10 cellular contexts compared by ENCODE assay signal in genomic region chr1:22055463-22055862, GRCh38. TPM values are rescaled to one million over a fixed set of nuclear protein-coding genes. Genes with fewer than 3 reads are reported as not detected.
DNase-seq lines count a peak whose midpoint lies in the region; ATAC-seq and TF ChIP-seq lines count a peak whose summit lies in the region.
"Had no signal": no experiment of that assay in that cellular context is flagged by ENCODE, and none has a peak within 500 bp of the region (broad histone marks: within the 10 kb centered on the region; RNA-seq: fewer than 3 reads in every experiment).

No MANE protein-coding gene starts in this region.

- H3K36me3 Mint-ChIP-seq in Caco-2 (ENCODE audit: insufficient read depth, unreplicated experiment) = peaks cover 71% of the 10 kb centered on the region
- peaks cover 79% of the 10 kb centered on the region for H3K36me3 Mint-ChIP-seq in effector memory CD8-positive, alpha-beta T cell (ENCODE audit: insufficient read depth)

- no peak for ATAC-seq in effector memory CD8-positive, alpha-beta T cell (replicated peaks)
- ATAC-seq in GM19395 (IDR thresholded peaks at IDR 0.05; ENCODE audit: unreplicated experiment) (no peak), HG02981 (IDR thresholded peaks at IDR 0.05; ENCODE audit: unreplicated experiment) (no peak), HG03565 (IDR thresholded peaks at IDR 0.05; ENCODE audit: unreplicated experiment) (no peak)

- H3K9me3 ChIP-seq in Caco-2 (no peaks in the 10 kb centered on the region), osteoblast (ENCODE audit: low read depth, low read length) (no peaks in the 10 kb centered on the region)

- peaks cover 70% of the 10 kb centered on the region for H4K20me1 ChIP-seq in osteoblast (ENCODE audit: insufficient read depth, low read length)

- CTCF ChIA-PET in Caco-2 (lab: Charles Lee) = interaction anchor here (0.6 kb wide), 1 partner anchor 377 kb away, joined by 4 read pairs; no protein-coding TSS in a partner anchor

- peak overlapping the region; percentile 43 for H3K4me2 ChIP-seq in osteoblast (ENCODE audit: insufficient read depth, low read length)

- no peak for TF ChIP-seq POLR2A in NB4 (IDR thresholded peaks at IDR 0.05; ENCODE audit: extremely low read depth, insufficient read length)

- no peaks in the 10 kb centered on the region for H3K27me3 ChIP-seq in Caco-2 (replicated peaks; ENCODE audit: control insufficient read depth, insufficient read depth, low read length)
- H3K27me3 ChIP-seq in osteoblast (ENCODE audit: insufficient read depth, low read length) = no peaks in the 10 kb centered on the region

- H3K27me3 Mint-ChIP-seq in Caco-2 (ENCODE audit: insufficient read depth, unreplicated experiment) = no peaks in the 10 kb centered on the region
- H3K27me3 Mint-ChIP-seq in effector memory CD8-positive, alpha-beta T cell = no peaks in the 10 kb centered on the region

- H2AFZ ChIP-seq in osteoblast (ENCODE audit: low read length) = no peak overlapping the region

- TF ChIP-seq CTCF in Caco-2 (IDR thresholded peaks at IDR 0.05; ENCODE audit: insufficient read depth in 1 of 2, low read depth in 1 of 2, low read length in 1 of 2, severe bottlenecking in 1 of 2, unreplicated experiment in 1 of 2) = no peak
- no peak for TF ChIP-seq CTCF in NB4 (IDR thresholded peaks at IDR 0.05; ENCODE audit: low read depth, low read length)
- no peak for TF ChIP-seq CTCF in osteoblast (IDR thresholded peaks at IDR 0.05; ENCODE audit: extremely low read depth, low read depth, low read length)

- H3K9me3 Mint-ChIP-seq in Caco-2 (ENCODE audit: unreplicated experiment) = no peaks in the 10 kb centered on the region
- no peaks in the 10 kb centered on the region for H3K9me3 Mint-ChIP-seq in effector memory CD8-positive, alpha-beta T cell

- intact Hi-C loops in Caco-2 (cut with micrococcal nuclease; ENCODE audit: unreplicated experiment) = no loop called here

- POLR2A ChIA-PET in Caco-2 (lab: Charles Lee) = no interaction called here

- H3K4me3 Mint-ChIP-seq in Caco-2 (ENCODE audit: unreplicated experiment) = peak overlapping the region; percentile 22
- peak overlapping the region; percentile 69 to 81 for H3K4me3 Mint-ChIP-seq in effector memory CD8-positive, alpha-beta T cell

- H3K36me3 ChIP-seq in Caco-2 (ENCODE audit: control insufficient read depth, insufficient read depth, low read length) = no peaks in the 10 kb centered on the region
- H3K36me3 ChIP-seq in osteoblast (ENCODE audit: insufficient read depth, low read length) = peaks cover 18% of the 10 kb centered on the region

- H3K4me3 ChIP-seq in Caco-2 (ENCODE audit: low read depth, low read length) (no peak overlapping the region), NB4 (ENCODE audit: low read depth, low read length) (peak overlapping the region; percentile 36), osteoblast (ENCODE audit: insufficient read depth, low read length) (no peak overlapping the region)

- H3K79me2 ChIP-seq in osteoblast (ENCODE audit: insufficient read depth, low read length) = peaks cover 76% of the 10 kb centered on the region

- no peak overlapping the region for H3K27ac ChIP-seq in osteoblast (ENCODE audit: low read depth, low read length)

- peaks cover 13% of the 10 kb centered on the region for H3K4me1 Mint-ChIP-seq in Caco-2 (ENCODE audit: low read depth, unreplicated experiment)
- peaks cover 40 to 56% of the 10 kb centered on the region in 2 donors for H3K4me1 Mint-ChIP-seq in effector memory CD8-positive, alpha-beta T cell (ENCODE audit: low read depth in 2 of 2)

- DNase-seq in Caco-2 (no peak), NB4 (ENCODE audit: low read depth) (no peak), osteoblast (ENCODE audit: insufficient read length, low spot score, missing footprints) (no peak), NCI-H146 (lab: John Stamatoyannopoulos, UW) (no peak)
- DNase-seq in effector memory CD8-positive, alpha-beta T cell = no peak
- DNase-seq: GF-D8 had no signal

- BruUV-seq in Caco-2 (replicated peaks; lab: Mats Ljungman, UMichigan) = no TSS peak

- peaks cover 5% of the 10 kb centered on the region; the same call in 1 of the 2 replicates for H3K4me1 ChIP-seq in Caco-2
- peaks cover 24% of the 10 kb centered on the region for H3K4me1 ChIP-seq in osteoblast (ENCODE audit: insufficient read depth, low read length)

- no peak overlapping the region for H3K27ac Mint-ChIP-seq in Caco-2 (ENCODE audit: unreplicated experiment)
- H3K27ac Mint-ChIP-seq in effector memory CD8-positive, alpha-beta T cell = peak overlapping the region; percentile 98 to 99

RNA-seq across cellular contexts. Expression of gene CDC42, which starts 3.0 kb away (rescaled TPM):
- total RNA-seq in Caco-2 (2022) (240 and 251 TPM in 2 replicates), osteoblast (432 and 433 TPM in 2 replicates)

RNA-seq across cellular contexts. Expression of gene CELA3A, which starts 54.0 kb away (rescaled TPM):
- not detected in 2 replicates for total RNA-seq in Caco-2 (2022)
- not detected in 2 replicates for total RNA-seq in osteoblast
- total RNA-seq: LHCN-M2 had no signal
